ENCODE assay signal across 1 cellular context in the genomic region with DNA sequence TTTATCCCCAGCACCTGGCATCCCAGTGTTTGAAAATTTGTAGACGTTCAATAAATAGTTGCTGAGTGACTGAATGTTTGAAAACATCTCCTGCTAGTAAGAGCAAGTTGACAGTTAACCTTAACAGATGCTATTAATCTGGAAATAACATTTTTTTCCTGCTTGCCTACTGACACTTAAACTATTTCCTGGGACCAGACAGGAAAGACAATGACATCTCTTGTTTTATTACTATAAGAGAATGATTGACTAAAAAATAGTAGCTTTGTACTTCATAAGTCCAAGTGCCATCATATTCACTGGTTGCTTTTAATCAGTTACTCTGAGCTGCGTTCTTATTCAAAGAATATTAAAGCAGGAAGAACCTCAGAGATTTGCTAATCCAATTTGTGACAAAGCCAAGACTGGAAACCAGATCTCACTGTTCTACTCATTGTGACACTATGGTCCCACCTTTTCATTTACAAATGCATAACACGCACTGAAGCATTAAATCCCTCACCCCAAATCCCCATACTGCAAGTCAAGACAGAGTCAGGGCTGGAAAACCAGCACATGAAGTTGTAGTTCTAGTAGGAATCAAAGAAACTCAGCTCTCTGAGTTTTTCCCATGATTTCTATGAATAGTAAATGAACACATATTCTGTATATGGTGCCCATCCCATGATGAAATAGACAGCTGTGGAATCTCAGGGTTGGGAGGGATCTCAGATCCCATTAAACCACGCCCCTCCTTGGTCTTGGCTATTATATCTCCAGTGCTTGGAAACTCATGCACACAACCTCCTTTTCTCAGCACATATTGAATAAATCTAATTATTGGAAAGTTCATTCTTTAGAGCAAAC.
TF ChIP-seq lines count a peak whose summit lies in the region.

No MANE protein-coding gene starts in this region.

TF ChIP-seq in WTC11, 78 proteins besides CTCF, POLR2A, EP300 and RAD21 (continued from another document):
- TF ChIP-seq NR3C1 (CRISPR knock-in tag; conservative IDR thresholded peaks at IDR 0.05; ENCODE audit: low read depth) (no peak), ZNF263 (CRISPR knock-in tag; IDR thresholded peaks at IDR 0.05; ENCODE audit: low read depth) (no peak), ATF1 (CRISPR knock-in tag; IDR thresholded peaks at IDR 0.05) (no peak)
